ENCODE assay signal across 7 cellular contexts in genomic region chr15:81021321-81021720, GRCh38.
"Had no signal": no experiment of that assay in that cellular context is flagged by ENCODE, and none has a peak within 500 bp of the region (broad histone marks: within the 10 kb centered on the region; RNA-seq: fewer than 3 reads in every experiment).

No MANE protein-coding gene starts in this region.

- FAIRE-seq: HTR-8/SVneo had no signal

- H3K9ac ChIP-seq: GM23248 had no signal

- DNase-seq: GM23248, GOT3, H7, IMR-90, KBM-7 had no signal

- H3K27ac ChIP-seq: GM23248 had no signal

- H3K9me3 ChIP-seq: HAP-1 had no signal

- H2AFZ ChIP-seq: GM23248 had no signal

- H3K4me1 ChIP-seq: HAP-1 had no signal

- H3K36me3 ChIP-seq: HAP-1 had no signal

- H3K4me3 ChIP-seq: GM23248, HAP-1 had no signal
